Comparison of ENCODE assay signal across 26 cellular contexts in the genomic region with DNA sequence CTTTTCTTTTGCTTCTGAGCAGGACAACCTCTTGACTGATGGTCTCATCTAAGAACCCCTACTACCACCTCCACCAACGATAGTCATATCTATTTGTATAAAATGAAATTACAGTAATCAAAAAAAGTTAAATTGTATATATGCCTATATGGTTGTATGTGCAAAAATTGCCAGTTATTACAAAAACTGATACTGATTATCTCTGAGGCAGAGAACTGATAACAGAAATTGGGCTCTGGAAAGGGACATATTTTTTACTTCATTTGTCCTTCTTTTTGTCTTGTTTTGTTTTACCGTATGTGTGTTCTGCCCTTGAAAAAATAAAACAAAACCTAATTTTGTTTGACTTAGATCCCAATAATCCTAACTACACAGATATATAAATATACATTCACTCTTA.
"Had no signal": no experiment of that assay in that cellular context is flagged by ENCODE, and none has a peak within 500 bp of the region (broad histone marks: within the 10 kb centered on the region; RNA-seq: fewer than 3 reads in every experiment).

No MANE protein-coding gene starts in this region.

- H3K9me3 ChIP-seq: colonic mucosa had no signal

- H3K27me3 Mint-ChIP-seq: activated CD4-positive, alpha-beta memory T cell treated with anti-CD3 and anti-CD28 coated beads for 36 hours; activated CD4-positive, alpha-beta T cell treated with anti-CD3 and anti-CD28 coated beads for 36 hours; activated CD4-positive, alpha-beta T cell treated with anti-CD3 and anti-CD28 coated beads, Interleukin-2, amount 10 ng/mL, durations not matched to agents 24 days and 14 days; activated CD8-positive, alpha-beta memory T cell treated with anti-CD3 and anti-CD28 coated beads, Interleukin-2, amount 10 ng/mL, durations not matched to agents 7 days and 5 days; activated naive CD8-positive, alpha-beta T cell treated with anti-CD3 and anti-CD28 coated beads, Interleukin-2, amount 10 ng/mL, durations not matched to agents 7 days and 5 days had no signal

- H3K4me1 Mint-ChIP-seq: activated CD4-positive, alpha-beta T cell treated with anti-CD3 and anti-CD28 coated beads, Interleukin-2, amount 10 ng/mL, durations not matched to agents 24 days and 14 days; activated CD8-positive, alpha-beta memory T cell treated with anti-CD3 and anti-CD28 coated beads, Interleukin-2, amount 10 ng/mL, durations not matched to agents 7 days and 5 days had no signal

- H3K27ac Mint-ChIP-seq: activated CD4-positive, alpha-beta T cell treated with anti-CD3 and anti-CD28 coated beads, Interleukin-2, amount 10 ng/mL, durations not matched to agents 24 days and 14 days; activated CD8-positive, alpha-beta memory T cell treated with anti-CD3 and anti-CD28 coated beads, Interleukin-2, amount 10 ng/mL, durations not matched to agents 7 days and 5 days; activated CD8-positive, alpha-beta T cell treated with anti-CD3 and anti-CD28 coated beads, Interleukin-2, amount 10 ng/mL, durations not matched to agents 7 days and 5 days; activated naive CD4-positive, alpha-beta T cell treated with anti-CD3 and anti-CD28 coated beads for 36 hours; activated naive CD4-positive, alpha-beta T cell treated with anti-CD3 and anti-CD28 coated beads, Interleukin-2, amount 50 U/mL, for 24 hours; activated naive CD8-positive, alpha-beta T cell treated with anti-CD3 and anti-CD28 coated beads, Interleukin-2, amount 10 ng/mL, durations not matched to agents 7 days and 5 days had no signal

- H3K4me3 Mint-ChIP-seq: activated CD4-positive, alpha-beta memory T cell treated with anti-CD3 and anti-CD28 coated beads for 36 hours; activated CD4-positive, alpha-beta T cell treated with anti-CD3 and anti-CD28 coated beads for 36 hours; activated CD4-positive, alpha-beta T cell treated with anti-CD3 and anti-CD28 coated beads, Interleukin-2, amount 10 ng/mL, durations not matched to agents 24 days and 14 days; activated CD8-positive, alpha-beta memory T cell treated with anti-CD3 and anti-CD28 coated beads, Interleukin-2, amount 10 ng/mL, durations not matched to agents 7 days and 5 days; activated CD8-positive, alpha-beta T cell treated with anti-CD3 and anti-CD28 coated beads, Interleukin-2, amount 10 ng/mL, durations not matched to agents 7 days and 5 days; activated naive CD4-positive, alpha-beta T cell treated with anti-CD3 and anti-CD28 coated beads for 36 hours; activated naive CD4-positive, alpha-beta T cell treated with anti-CD3 and anti-CD28 coated beads, Interleukin-2, amount 50 U/mL, for 24 hours; activated naive CD8-positive, alpha-beta T cell treated with anti-CD3 and anti-CD28 coated beads, Interleukin-2, amount 10 ng/mL, durations not matched to agents 7 days and 5 days had no signal

- H3K36me3 ChIP-seq: colonic mucosa, esophagus squamous epithelium, gastroesophageal sphincter, heart right ventricle had no signal

- H3K36me3 Mint-ChIP-seq: activated CD8-positive, alpha-beta memory T cell treated with anti-CD3 and anti-CD28 coated beads, Interleukin-2, amount 10 ng/mL, durations not matched to agents 7 days and 5 days had no signal

- ATAC-seq: activated CD4-positive, alpha-beta T cell treated with anti-CD3 and anti-CD28 coated beads for 36 hours; activated CD8-positive, alpha-beta memory T cell treated with anti-CD3 and anti-CD28 coated beads, Interleukin-2, amount 10 ng/mL, durations not matched to agents 7 days and 5 days; activated CD8-positive, alpha-beta T cell treated with anti-CD3 and anti-CD28 coated beads, Interleukin-2, amount 10 ng/mL, durations not matched to agents 7 days and 5 days; body of pancreas; gastroesophageal sphincter; heart right ventricle had no signal

- DNase-seq: activated CD4-positive, alpha-beta memory T cell treated with anti-CD3 and anti-CD28 coated beads for 36 hours; activated CD4-positive, alpha-beta T cell treated with anti-CD3 and anti-CD28 coated beads for 36 hours; activated CD4-positive, alpha-beta T cell treated with anti-CD3 and anti-CD28 coated beads, Interleukin-2, amount 10 ng/mL, durations not matched to agents 24 days and 14 days; activated CD4-positive, CD25-positive, alpha-beta regulatory T cell; activated CD4-positive, CD25-positive, alpha-beta regulatory T cell treated with anti-CD3 and anti-CD28 coated beads, Interleukin-2, amount 50 U/mL, for 72 hours; activated CD8-positive, alpha-beta memory T cell treated with anti-CD3 and anti-CD28 coated beads, Interleukin-2, amount 10 ng/mL, durations not matched to agents 7 days and 5 days; activated CD8-positive, alpha-beta memory T cell treated with anti-CD3 and anti-CD28 coated beads, Interleukin-2, amount 50 U/mL, for 4 hours; activated CD8-positive, alpha-beta T cell treated with anti-CD3 and anti-CD28 coated beads, Interleukin-2, amount 10 ng/mL, durations not matched to agents 7 days and 5 days; activated effector memory CD4-positive, alpha-beta T cell treated with anti-CD3 and anti-CD28 coated beads, Interleukin-2, amount 50 U/mL, for 16 hours; activated naive CD4-positive, alpha-beta T cell treated with anti-CD3 and anti-CD28 coated beads for 36 hours; activated naive CD8-positive, alpha-beta T cell treated with anti-CD3 and anti-CD28 coated beads, Interleukin-2, amount 10 ng/mL, durations not matched to agents 7 days and 5 days; activated T-cell treated with anti-CD3 and anti-CD28 coated beads, Interleukin-2, amount 50 U/mL, for 1 hour; amniotic stem cell; anterior cingulate cortex; body of pancreas; caudate nucleus; colonic mucosa; effector CD8-positive, alpha-beta T cell; esophagus squamous epithelium; foreskin melanocyte; heart right ventricle; T-helper 1 cell; T-helper 2 cell had no signal

- H3K4me3 ChIP-seq: body of pancreas, colonic mucosa, esophagus squamous epithelium, gastroesophageal sphincter, heart right ventricle had no signal

- H3K27me3 ChIP-seq: body of pancreas, colonic mucosa, esophagus squamous epithelium, gastroesophageal sphincter, heart right ventricle had no signal

- H3K4me1 ChIP-seq: body of pancreas, colonic mucosa had no signal

- H3K27ac ChIP-seq: body of pancreas, colonic mucosa, epithelial cell of prostate, esophagus squamous epithelium, gastroesophageal sphincter, heart right ventricle had no signal
